ENCODE assay signal across 17 cellular contexts in the genomic region with DNA sequence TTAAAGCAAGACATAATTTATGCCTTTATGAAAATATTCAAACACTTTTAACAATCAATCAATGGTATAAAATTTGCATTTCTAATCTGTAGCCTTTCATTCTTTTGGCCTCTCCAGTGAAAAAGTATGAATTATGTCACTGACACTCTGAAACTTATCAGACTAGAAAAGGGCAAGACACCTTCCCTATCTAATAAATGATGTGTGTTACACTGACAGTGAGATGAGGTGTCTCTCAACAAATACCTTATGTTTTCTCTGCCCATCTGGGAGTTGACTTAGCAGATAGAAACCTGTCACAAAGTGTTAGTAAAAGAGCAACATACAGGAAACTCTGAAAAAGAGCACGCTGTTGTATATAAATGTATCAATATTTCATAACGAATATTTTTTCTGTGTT.
A peak's percentile ranks its signal among the peaks of the same experiment; 100 is the strongest.
DNase-seq lines count a peak whose midpoint lies in the region; ATAC-seq and TF ChIP-seq lines count a peak whose summit lies in the region.
"Had no signal": no experiment of that assay in that cellular context is flagged by ENCODE, and none has a peak within 500 bp of the region (broad histone marks: within the 10 kb centered on the region; RNA-seq: fewer than 3 reads in every experiment).

No MANE protein-coding gene starts in this region.

- peak overlapping the region; percentile 0 for H3K4me3 ChIP-seq in cardiac muscle cell
- no peak overlapping the region for H3K4me3 ChIP-seq in left ventricle myocardium inferior
- peak overlapping the region; percentile 28 for H3K4me3 ChIP-seq in right cardiac atrium (ENCODE audit: low read length)
- H3K4me3 ChIP-seq: GM12878, HAP-1 had no signal

- no peaks in the 10 kb centered on the region for H3K36me3 Mint-ChIP-seq in type B pancreatic cell
- H3K36me3 Mint-ChIP-seq: CD4-positive, alpha-beta memory T cell had no signal

- H3K9me3 ChIP-seq in cardiac muscle cell (ENCODE audit: low read depth) (no peaks in the 10 kb centered on the region), left ventricle myocardium inferior (replicated peaks) (no peaks in the 10 kb centered on the region), right cardiac atrium (ENCODE audit: control insufficient read depth, low read length) (no peaks in the 10 kb centered on the region)
- H3K9me3 ChIP-seq: HAP-1 had no signal

- no peak overlapping the region for H3K27ac Mint-ChIP-seq in type B pancreatic cell
- H3K27ac Mint-ChIP-seq: CD4-positive, alpha-beta memory T cell; HFFc6 had no signal

- H3K4me1 Mint-ChIP-seq in type B pancreatic cell (ENCODE audit: unreplicated experiment) = no peaks in the 10 kb centered on the region
- H3K4me1 Mint-ChIP-seq: CD4-positive, alpha-beta memory T cell had no signal

- TF ChIP-seq CTCF in cardiac muscle cell (IDR thresholded peaks at IDR 0.05; ENCODE audit: low read depth, low read length) (no peak), left ventricle myocardium inferior (IDR thresholded peaks at IDR 0.05; ENCODE audit: borderline replicate concordance) (no peak), type B pancreatic cell (conservative IDR thresholded peaks at IDR 0.05) (no peak)

- DNase-seq in Right ventricle myocardium superior (no peak), cardiac muscle cell (ENCODE audit: low read depth in 1 of 2, low spot score in 1 of 2) (no peak), left ventricle myocardium inferior (no peak), right cardiac atrium (no peak), putamen (ENCODE audit: low spot score) (no peak), type B pancreatic cell (ENCODE audit: extremely low spot score, unreplicated experiment) (no peak)
- DNase-seq: C1 segment of cervical spinal cord; Calu3; CD4-positive, alpha-beta memory T cell; COR-L47; DMS79; EL; GDM1; GOT3; HFFc6 had no signal

- H3K36me3 ChIP-seq in cardiac muscle cell (no peaks in the 10 kb centered on the region), left ventricle myocardium inferior (no peaks in the 10 kb centered on the region)
- H3K36me3 ChIP-seq: HAP-1 had no signal

- no peak overlapping the region for H3K4me3 Mint-ChIP-seq in type B pancreatic cell
- H3K4me3 Mint-ChIP-seq: CD4-positive, alpha-beta memory T cell; HFFc6 had no signal

- ATAC-seq in Right ventricle myocardium superior (ENCODE audit: poor library complexity) (peak; percentile 84), right cardiac atrium (peak; percentile 68 to 74)
- ATAC-seq: GM12878 had no signal

- 37% methylated on average over 2 of the region's 2 CpGs for WGBS in right cardiac atrium

- H3K27ac ChIP-seq in cardiac muscle cell (peak overlapping the region; percentile 82), left ventricle myocardium inferior (replicated peaks) (peak overlapping the region; percentile 47), right cardiac atrium (ENCODE audit: low read length) (no peak overlapping the region)

- H3K9me3 Mint-ChIP-seq in type B pancreatic cell = no peaks in the 10 kb centered on the region

- H3K27me3 Mint-ChIP-seq in type B pancreatic cell = no peaks in the 10 kb centered on the region
- H3K27me3 Mint-ChIP-seq: CD4-positive, alpha-beta memory T cell had no signal

- intact Hi-C loops in Right ventricle myocardium superior (cut with DNase I) (no loop called here), left ventricle myocardium inferior (cut with micrococcal nuclease) (no loop called here), right cardiac atrium (cut with DNase I) (no loop called here)

- H3K27me3 ChIP-seq in cardiac muscle cell (no peaks in the 10 kb centered on the region), left ventricle myocardium inferior (ENCODE audit: low read depth) (no peaks in the 10 kb centered on the region), right cardiac atrium (ENCODE audit: control insufficient read depth, insufficient read depth) (no peaks in the 10 kb centered on the region)

- H3K4me1 ChIP-seq in cardiac muscle cell (ENCODE audit: low read depth) (peaks cover 28% of the 10 kb centered on the region), left ventricle myocardium inferior (no peaks in the 10 kb centered on the region), right cardiac atrium (ENCODE audit: control insufficient read depth, insufficient read depth, low read length) (no peaks in the 10 kb centered on the region)
- H3K4me1 ChIP-seq: HAP-1 had no signal
